Comparison of ENCODE assay signal across 8 cellular contexts in genomic region chr17:42111901-42112551, GRCh38. TPM values are rescaled to one million over a fixed set of nuclear protein-coding genes. Genes with fewer than 3 reads are reported as not detected.
A peak's percentile ranks its signal among the peaks of the same experiment; 100 is the strongest.
DNase-seq lines count a peak whose midpoint lies in the region; ATAC-seq lines count a peak whose summit lies in the region.

No MANE protein-coding gene starts in this region.

- peaks cover 30% of the 10 kb centered on the region for H3K4me1 Mint-ChIP-seq in activated naive CD8-positive, alpha-beta T cell treated with anti-CD3 and anti-CD28 coated beads for 36 hours
- H3K4me1 Mint-ChIP-seq in immature natural killer cell = peaks cover 33 to 42% of the 10 kb centered on the region in 2 donors
- H3K4me1 Mint-ChIP-seq in stimulated activated effector memory CD8-positive, alpha-beta T cell treated with anti-CD3 and anti-CD28 coated beads, Interleukin-12 subunit alpha, Interleukin-12 subunit beta, amount 100 ng/mL, for 72 hours = peaks cover 53% of the 10 kb centered on the region

- no peaks in the 10 kb centered on the region for H3K9me3 Mint-ChIP-seq in activated naive CD8-positive, alpha-beta T cell treated with anti-CD3 and anti-CD28 coated beads for 36 hours
- H3K9me3 Mint-ChIP-seq in immature natural killer cell = no peaks in the 10 kb centered on the region
- H3K9me3 Mint-ChIP-seq in stimulated activated effector memory CD8-positive, alpha-beta T cell treated with anti-CD3 and anti-CD28 coated beads, Interleukin-12 subunit alpha, Interleukin-12 subunit beta, amount 100 ng/mL, for 72 hours = no peaks in the 10 kb centered on the region

- DNase-seq in DMS153 treated with DMSO at 0.1 percent for 48 hours (lab: John Stamatoyannopoulos, UW; ENCODE audit: unreplicated experiment) (peak; percentile 21), DMS153 (lab: John Stamatoyannopoulos, UW) (no peak), HT-29 (ENCODE audit: low spot score) (peak; percentile 52), immature natural killer cell (peak in 2 of 3 donors; percentile 21 to 23), GOT3 (lab: John Stamatoyannopoulos, UW) (no peak), KG1 (lab: John Stamatoyannopoulos, UW) (no peak)
- DNase-seq in activated naive CD8-positive, alpha-beta T cell treated with anti-CD3 and anti-CD28 coated beads for 36 hours = peak; percentile 33
- peak in 1 of 2 donors; percentile 70 for DNase-seq in stimulated activated effector memory CD8-positive, alpha-beta T cell treated with anti-CD3 and anti-CD28 coated beads, Interleukin-12 subunit alpha, Interleukin-12 subunit beta, amount 100 ng/mL, for 72 hours (ENCODE audit: low spot score in 2 of 2)

- H3K27me3 Mint-ChIP-seq in activated naive CD8-positive, alpha-beta T cell treated with anti-CD3 and anti-CD28 coated beads for 36 hours = no peaks in the 10 kb centered on the region
- H3K27me3 Mint-ChIP-seq in immature natural killer cell (ENCODE audit: low read depth in 3 of 3) = peaks cover 0 to 3% (median 0%) of the 10 kb centered on the region in 3 donors

- peak overlapping the region; percentile 98 for H3K27ac Mint-ChIP-seq in activated naive CD8-positive, alpha-beta T cell treated with anti-CD3 and anti-CD28 coated beads for 36 hours
- H3K27ac Mint-ChIP-seq in immature natural killer cell = peak overlapping the region; percentile 89 to 97 (median 94)
- peak overlapping the region; percentile 96 for H3K27ac Mint-ChIP-seq in stimulated activated effector memory CD8-positive, alpha-beta T cell treated with anti-CD3 and anti-CD28 coated beads, Interleukin-12 subunit alpha, Interleukin-12 subunit beta, amount 100 ng/mL, for 72 hours

- peaks cover 9% of the 10 kb centered on the region for H3K36me3 Mint-ChIP-seq in activated naive CD8-positive, alpha-beta T cell treated with anti-CD3 and anti-CD28 coated beads for 36 hours
- H3K36me3 Mint-ChIP-seq in immature natural killer cell = peaks cover 0 to 12% (median 8%) of the 10 kb centered on the region in 3 donors
- H3K36me3 Mint-ChIP-seq in stimulated activated effector memory CD8-positive, alpha-beta T cell treated with anti-CD3 and anti-CD28 coated beads, Interleukin-12 subunit alpha, Interleukin-12 subunit beta, amount 100 ng/mL, for 72 hours = peaks cover 27% of the 10 kb centered on the region

- ATAC-seq in stimulated activated effector memory CD8-positive, alpha-beta T cell treated with anti-CD3 and anti-CD28 coated beads, Interleukin-12 subunit alpha, Interleukin-12 subunit beta, amount 100 ng/mL, for 72 hours = peak; percentile 7

- peak overlapping the region; percentile 85 for H3K4me3 Mint-ChIP-seq in activated naive CD8-positive, alpha-beta T cell treated with anti-CD3 and anti-CD28 coated beads for 36 hours
- peak overlapping the region; percentile 83 to 93 (median 88) for H3K4me3 Mint-ChIP-seq in immature natural killer cell
- H3K4me3 Mint-ChIP-seq in stimulated activated effector memory CD8-positive, alpha-beta T cell treated with anti-CD3 and anti-CD28 coated beads, Interleukin-12 subunit alpha, Interleukin-12 subunit beta, amount 100 ng/mL, for 72 hours = peak overlapping the region; percentile 82

RNA-seq across cellular contexts. Expression of gene DHX58, which starts 0.5 kb away (rescaled TPM):
- 9.1 and 9.7 TPM in 2 replicates for total RNA-seq in HT-29 (2014; rRNA removed; shearing (Covaris generic))
- total RNA-seq in activated naive CD8-positive, alpha-beta T cell treated with anti-CD3 and anti-CD28 coated beads for 36 hours = 10 to 100 TPM; 23.5 to 24.9 TPM
- 10 to 100 TPM in 1 of 3 donors, 1 to 10 TPM in 2; 3.0 to 14.3 (median 9.8) TPM for polyA plus RNA-seq in immature natural killer cell

RNA-seq across cellular contexts. Expression of gene KAT2A, which starts 9.1 kb away (rescaled TPM):
- 49.6 and 51.9 TPM in 2 replicates for total RNA-seq in HT-29 (2014; rRNA removed; shearing (Covaris generic))
- 10 to 100 TPM; 49.1 to 51.6 TPM for total RNA-seq in activated naive CD8-positive, alpha-beta T cell treated with anti-CD3 and anti-CD28 coated beads for 36 hours
- polyA plus RNA-seq in immature natural killer cell = 1 to 10 TPM; 2.9 to 4.3 (median 3.5) TPM

RNA-seq across cellular contexts. Expression of gene HSPB9, which starts 10.6 kb away (rescaled TPM):
- not detected in 2 replicates for total RNA-seq in HT-29 (2014; rRNA removed; shearing (Covaris generic))
- total RNA-seq in activated naive CD8-positive, alpha-beta T cell treated with anti-CD3 and anti-CD28 coated beads for 36 hours = under 1 TPM; 0.18 to 0.33 TPM
- under 1 TPM in 1 of 3 donors, not detected in 2; 0.11 TPM for polyA plus RNA-seq in immature natural killer cell

RNA-seq across cellular contexts. Expression of gene ZNF385C, which starts 13.8 kb away (rescaled TPM):
- 0.08 and 0.37 TPM in 2 replicates for total RNA-seq in HT-29 (2014; rRNA removed; shearing (Covaris generic))
- total RNA-seq in activated naive CD8-positive, alpha-beta T cell treated with anti-CD3 and anti-CD28 coated beads for 36 hours = 1 to 10 TPM in 1 of 2 experiments, under 1 TPM in 1; 0.92 to 1.2 TPM
- polyA plus RNA-seq in immature natural killer cell = under 1 TPM in 1 of 3 donors, not detected in 2; 0.44 TPM

RNA-seq across cellular contexts. Expression of gene RAB5C, which starts 42.8 kb away (rescaled TPM):
- 127 and 141 TPM in 2 replicates for total RNA-seq in HT-29 (2014; rRNA removed; shearing (Covaris generic))
- 10 to 100 TPM; 44.4 to 48.9 TPM for total RNA-seq in activated naive CD8-positive, alpha-beta T cell treated with anti-CD3 and anti-CD28 coated beads for 36 hours
- polyA plus RNA-seq in immature natural killer cell = 100 to 1,000 TPM; 120 to 152 (median 133) TPM

Comparison
In these comparisons a context has a peak if more than half of its experiments do, and no peak if none do; other contexts are left out.
1. DNase-seq: peak in DMS153 treated with DMSO at 0.1 percent for 48 hours (single experiment), HT-29 (single experiment), activated naive CD8-positive, alpha-beta T cell treated with anti-CD3 and anti-CD28 coated beads for 36 hours (single experiment) and immature natural killer cell (2 of 3); none in DMS153 (single experiment), GOT3 (single experiment) and KG1 (single experiment).
2. Peak in every context shown above with its lines, with median percentiles within 50 percentile points of each other: H3K27ac Mint-ChIP-seq and H3K4me3 Mint-ChIP-seq.